In the genomic region with DNA sequence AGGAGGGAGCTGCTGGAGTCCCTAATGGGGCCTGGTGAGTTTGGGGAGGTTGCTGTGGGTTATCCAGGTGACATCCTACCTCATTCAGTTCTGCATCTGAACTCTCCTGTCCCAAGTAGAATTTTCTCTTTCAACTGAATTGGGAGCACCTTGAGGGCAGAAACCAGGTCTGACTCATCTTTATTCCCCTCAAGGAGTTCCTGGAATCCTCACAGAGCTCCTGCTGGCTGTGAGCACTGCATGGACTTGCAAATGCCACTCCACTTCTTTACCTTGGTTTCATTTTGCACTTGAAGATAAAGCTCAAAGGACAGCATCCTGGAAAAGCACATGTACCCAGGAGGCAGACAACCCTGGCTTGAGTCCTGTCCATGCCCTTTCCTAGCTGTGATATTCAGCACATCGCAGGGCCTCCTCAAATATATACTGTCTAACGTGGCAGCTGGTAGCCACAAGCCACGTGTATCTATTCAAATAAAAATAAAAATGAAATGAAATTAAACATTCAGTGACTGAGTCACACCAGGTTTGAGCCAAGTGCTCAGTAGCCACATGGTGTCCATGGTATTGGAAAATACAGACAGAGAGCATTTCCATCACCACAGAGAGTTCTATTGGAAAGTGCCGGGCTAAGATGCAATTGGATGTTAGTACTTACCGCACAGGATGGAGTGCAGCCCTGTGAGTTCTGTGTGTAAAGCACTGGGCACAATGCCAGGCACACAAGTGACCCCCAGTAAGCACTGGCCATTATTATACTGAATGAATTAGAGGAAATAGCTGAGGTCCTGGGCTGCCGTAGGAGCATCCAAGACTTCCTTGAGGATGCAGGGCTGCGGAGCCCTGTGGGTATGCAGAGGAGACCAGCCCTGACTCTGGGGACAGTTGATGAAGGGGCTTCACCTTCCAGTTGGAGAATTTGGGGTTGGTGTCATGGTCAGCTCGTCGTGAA, we compare ENCODE assay signal across 19 cellular contexts.
DNase-seq lines count a peak whose midpoint lies in the region; TF ChIP-seq lines count a peak whose summit lies in the region.
"Had no signal": no experiment of that assay in that cellular context is flagged by ENCODE, and none has a peak within 500 bp of the region (broad histone marks: within the 10 kb centered on the region; RNA-seq: fewer than 3 reads in every experiment).

No MANE protein-coding gene starts in this region.

- POLR2A ChIA-PET in MCF 10A (lab: Yijun Ruan, JAX): no interaction called here

- H3K27ac Mint-ChIP-seq in MCF 10A (ENCODE audit: low read depth, unreplicated experiment): no peak overlapping the region
- H3K27ac Mint-ChIP-seq: activated CD4-positive, alpha-beta T cell treated with anti-CD3 and anti-CD28 coated beads, Interleukin-2, amount 10 ng/mL, durations not matched to agents 24 days and 14 days had no signal

- H3K36me3 Mint-ChIP-seq in MCF 10A (ENCODE audit: insufficient read depth, unreplicated experiment): no peaks in the 10 kb centered on the region

- H3K4me1 Mint-ChIP-seq in MCF 10A (ENCODE audit: insufficient read depth, unreplicated experiment): no peaks in the 10 kb centered on the region
- H3K4me1 Mint-ChIP-seq: activated CD4-positive, alpha-beta T cell treated with anti-CD3 and anti-CD28 coated beads, Interleukin-2, amount 10 ng/mL, durations not matched to agents 24 days and 14 days had no signal

- TF ChIP-seq CTCF in MCF 10A (IDR thresholded peaks at IDR 0.05; ENCODE audit: unreplicated experiment): no peak
- no peak for TF ChIP-seq CTCF in breast epithelium (IDR thresholded peaks at IDR 0.05)
- no peak for TF ChIP-seq CTCF in cardiac fibroblast (IDR thresholded peaks at IDR 0.05; ENCODE audit: low read depth, low read length)

- H3K27me3 ChIP-seq in breast epithelium: no peaks in the 10 kb centered on the region
- H3K27me3 ChIP-seq: tibial artery had no signal

- no peaks in the 10 kb centered on the region for H3K36me3 ChIP-seq in breast epithelium
- H3K36me3 ChIP-seq: BE2C, tibial artery had no signal

- TF ChIP-seq POLR2A in breast epithelium (IDR thresholded peaks at IDR 0.05): no peak

- DNase-seq in MCF 10A (ENCODE audit: unreplicated experiment) (peak; percentile 28), breast epithelium (ENCODE audit: low spot score in 2 of 2) (no peak), cardiac fibroblast (ENCODE audit: low read depth in 2 of 2) (peak; percentile 13 to 21), glomerular endothelial cell (ENCODE audit: extremely low read depth, low read depth, low spot score) (peak; percentile 51), posterior vena cava (ENCODE audit: low spot score) (peak; percentile 52), NOMO-1 treated with DMSO at 0.1 percent for 48 hours (lab: John Stamatoyannopoulos, UW; ENCODE audit: unreplicated experiment) (no peak)
- DNase-seq in stimulated activated CD4-positive, alpha-beta T cell treated with anti-CD3 and anti-CD28 coated beads, Interleukin-4, amount 100 ng/mL, for 1 hour: no peak
- DNase-seq in activated CD4-positive, alpha-beta T cell treated with anti-CD3 and anti-CD28 coated beads for 48 hours: no peak
- DNase-seq: 8988T; activated CD4-positive, alpha-beta T cell treated with anti-CD3 and anti-CD28 coated beads, Interleukin-2, amount 10 ng/mL, durations not matched to agents 24 days and 14 days; activated CD8-positive, alpha-beta memory T cell treated with anti-CD3 and anti-CD28 coated beads, Interleukin-2, amount 50 U/mL, for 4 hours; activated gamma-delta T cell; amniotic stem cell; BE2C; Calu3; midbrain; NCI-H1436 treated with DMSO at 0.1 percent for 48 hours; NCI-H2227 treated with DMSO at 0.1 percent for 48 hours; tibial artery had no signal

- intact Hi-C loops in MCF 10A (cut with micrococcal nuclease) (no loop called here), breast epithelium (cut with DNase I; ENCODE audit: low total_unique reads) (loop anchor here (5.0 kb wide), 1 partner anchor 1041 kb away; no protein-coding TSS in a partner anchor), posterior vena cava (cut with DNase I) (no loop called here)

- no TSS peak for BruUV-seq in MCF 10A (replicated peaks; lab: Mats Ljungman, UMichigan)

- CTCF ChIA-PET in MCF 10A (lab: Yijun Ruan, JAX): interaction anchor here (0.6 to 1.5 kb wide), 3 partner anchors 35 to 711 kb away, joined by 3 to 5 read pairs (median 4); no protein-coding TSS in a partner anchor

- H3K4me3 ChIP-seq in breast epithelium (no peak overlapping the region), cardiac fibroblast (replicated peaks in 1 of 2; ENCODE audit: low read depth in 2 of 2, low read length in 2 of 2) (no peak overlapping the region)
- H3K4me3 ChIP-seq: tibial artery had no signal

- H3K9me3 ChIP-seq in breast epithelium: no peaks in the 10 kb centered on the region
- H3K9me3 ChIP-seq: BE2C, tibial artery had no signal

- H3K4me3 Mint-ChIP-seq in MCF 10A (ENCODE audit: unreplicated experiment): no peak overlapping the region
- H3K4me3 Mint-ChIP-seq: activated CD4-positive, alpha-beta T cell treated with anti-CD3 and anti-CD28 coated beads, Interleukin-2, amount 10 ng/mL, durations not matched to agents 24 days and 14 days had no signal

- no peaks in the 10 kb centered on the region for H3K4me1 ChIP-seq in breast epithelium
- H3K4me1 ChIP-seq: BE2C had no signal

- H3K27me3 Mint-ChIP-seq in MCF 10A (ENCODE audit: insufficient read depth, unreplicated experiment): no peaks in the 10 kb centered on the region

- H3K27ac ChIP-seq in breast epithelium: no peak overlapping the region
- H3K27ac ChIP-seq: tibial artery had no signal

- peaks cover 7% of the 10 kb centered on the region for H3K9me3 Mint-ChIP-seq in MCF 10A (ENCODE audit: unreplicated experiment)
- H3K9me3 Mint-ChIP-seq: activated CD4-positive, alpha-beta T cell treated with anti-CD3 and anti-CD28 coated beads, Interleukin-2, amount 10 ng/mL, durations not matched to agents 24 days and 14 days had no signal

Comparison
In these comparisons a context has a peak if more than half of its experiments do, and no peak if none do; other contexts are left out.
1. DNase-seq: peak in MCF 10A (single experiment), cardiac fibroblast (2 of 2), glomerular endothelial cell (single experiment) and posterior vena cava (single experiment); none in breast epithelium (0 of 2), stimulated activated CD4-positive, alpha-beta T cell treated with anti-CD3 and anti-CD28 coated beads, Interleukin-4, amount 100 ng/mL, for 1 hour (single experiment), activated CD4-positive, alpha-beta T cell treated with anti-CD3 and anti-CD28 coated beads for 48 hours (single experiment) and NOMO-1 treated with DMSO at 0.1 percent for 48 hours (single experiment).